Comparison of ENCODE assay signal across 8 cellular contexts in the genomic region with DNA sequence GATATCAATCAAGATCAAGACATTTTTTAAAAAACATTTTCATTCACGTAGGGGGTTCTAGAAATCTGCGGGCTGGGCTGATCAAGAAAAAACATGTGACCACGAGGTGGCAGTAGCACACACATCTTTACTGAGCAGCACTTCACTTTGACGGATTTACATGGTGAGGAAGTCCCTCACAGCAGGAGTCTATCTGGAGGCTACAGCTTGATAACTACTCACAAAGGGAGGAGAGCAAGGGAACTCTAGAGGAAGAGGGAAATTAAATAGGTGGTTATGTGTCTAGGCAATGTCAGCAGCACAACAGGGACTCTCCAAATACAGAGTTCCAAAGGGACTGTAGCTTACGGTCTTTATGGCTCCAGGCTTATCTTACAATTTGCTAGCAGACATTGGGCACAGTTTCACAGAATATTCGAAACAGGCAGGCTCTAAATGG.
DNase-seq lines count a peak whose midpoint lies in the region; ATAC-seq lines count a peak whose summit lies in the region.

No MANE protein-coding gene starts in this region.

- H3K27me3 ChIP-seq in adipocyte (replicated peaks; ENCODE audit: control insufficient read depth, insufficient read depth, low read length), result no peaks in the 10 kb centered on the region

- DNase-seq in activated CD8-positive, alpha-beta memory T cell treated with anti-CD3 and anti-CD28 coated beads, Interleukin-2, amount 10 ng/mL, durations not matched to agents 7 days and 5 days, result peak; percentile 58
- DNase-seq in activated CD8-positive, alpha-beta memory T cell treated with anti-CD3 and anti-CD28 coated beads, Interleukin-2, amount 50 U/mL, for 4 hours, result no peak
- peak; percentile 43 for DNase-seq in HS-5 (ENCODE audit: low read depth)
- DNase-seq in NCI-H748 treated with DMSO at 0.1 percent for 48 hours (lab: John Stamatoyannopoulos, UW), result peak; percentile 97
- DNase-seq in adipocyte (ENCODE audit: low read depth), result peak; percentile 50
- peak in 1 of 2 donors; percentile 42 for DNase-seq in left colon
- DNase-seq in inferior parietal cortex (ENCODE audit: extremely low spot score), result no peak

- H3K4me3 ChIP-seq in adipocyte (ENCODE audit: low read length), result no peak overlapping the region

- CTCF ChIA-PET in activated CD8-positive, alpha-beta memory T cell treated with anti-CD3 and anti-CD28 coated beads, Interleukin-2, amount 10 ng/mL, durations not matched to agents 7 days and 5 days (lab: Charles Lee), result interaction anchor here (0.5 to 1.6 kb wide), 2 partner anchors 382 to 1025 kb away, joined by 3 to 9 read pairs; no protein-coding TSS in a partner anchor

- no peaks in the 10 kb centered on the region for H3K4me1 Mint-ChIP-seq in activated CD8-positive, alpha-beta memory T cell treated with anti-CD3 and anti-CD28 coated beads, Interleukin-2, amount 10 ng/mL, durations not matched to agents 7 days and 5 days

- no peak overlapping the region for H3K9ac ChIP-seq in adipocyte (ENCODE audit: low read length)

- H3K27me3 Mint-ChIP-seq in activated CD8-positive, alpha-beta memory T cell treated with anti-CD3 and anti-CD28 coated beads, Interleukin-2, amount 10 ng/mL, durations not matched to agents 7 days and 5 days, result peaks cover 15% of the 10 kb centered on the region

- peaks cover 29% of the 10 kb centered on the region for H3K9me3 ChIP-seq in adipocyte (ENCODE audit: control insufficient read depth, low read length)

- H3K36me3 Mint-ChIP-seq in activated CD8-positive, alpha-beta memory T cell treated with anti-CD3 and anti-CD28 coated beads, Interleukin-2, amount 10 ng/mL, durations not matched to agents 7 days and 5 days, result no peaks in the 10 kb centered on the region

- no peak overlapping the region for H3K27ac Mint-ChIP-seq in activated CD8-positive, alpha-beta memory T cell treated with anti-CD3 and anti-CD28 coated beads, Interleukin-2, amount 10 ng/mL, durations not matched to agents 7 days and 5 days

- H3K36me3 ChIP-seq in adipocyte (ENCODE audit: control insufficient read depth, insufficient read depth, low read length, severe bottlenecking), result no peaks in the 10 kb centered on the region

- peak; percentile 53 for ATAC-seq in activated CD8-positive, alpha-beta memory T cell treated with anti-CD3 and anti-CD28 coated beads, Interleukin-2, amount 10 ng/mL, durations not matched to agents 7 days and 5 days
- peak; percentile 97 for ATAC-seq in GM21526 (IDR thresholded peaks at IDR 0.05; ENCODE audit: low FRiP score, unreplicated experiment)
- ATAC-seq in left colon, result peak; percentile 77

- intact Hi-C loops in left colon (cut with DNase I, micrococcal nuclease), result no loop called here

- no peak overlapping the region for H3K4me3 Mint-ChIP-seq in activated CD8-positive, alpha-beta memory T cell treated with anti-CD3 and anti-CD28 coated beads, Interleukin-2, amount 10 ng/mL, durations not matched to agents 7 days and 5 days

- H3K9me3 Mint-ChIP-seq in activated CD8-positive, alpha-beta memory T cell treated with anti-CD3 and anti-CD28 coated beads, Interleukin-2, amount 10 ng/mL, durations not matched to agents 7 days and 5 days (ENCODE audit: low read depth), result no peaks in the 10 kb centered on the region

- H3K4me1 ChIP-seq in adipocyte (ENCODE audit: control insufficient read depth, insufficient read depth, low read length), result no peaks in the 10 kb centered on the region

Comparison
In these comparisons a context has a peak if more than half of its experiments do, and no peak if none do; other contexts are left out.
1. DNase-seq: peak in activated CD8-positive, alpha-beta memory T cell treated with anti-CD3 and anti-CD28 coated beads, Interleukin-2, amount 10 ng/mL, durations not matched to agents 7 days and 5 days (single experiment), HS-5 (single experiment), NCI-H748 treated with DMSO at 0.1 percent for 48 hours (single experiment) and adipocyte (single experiment); none in activated CD8-positive, alpha-beta memory T cell treated with anti-CD3 and anti-CD28 coated beads, Interleukin-2, amount 50 U/mL, for 4 hours (single experiment) and inferior parietal cortex (single experiment).
2. Peak in every context shown above with its lines, with median percentiles within 50 percentile points of each other: ATAC-seq.